In the genomic region with DNA sequence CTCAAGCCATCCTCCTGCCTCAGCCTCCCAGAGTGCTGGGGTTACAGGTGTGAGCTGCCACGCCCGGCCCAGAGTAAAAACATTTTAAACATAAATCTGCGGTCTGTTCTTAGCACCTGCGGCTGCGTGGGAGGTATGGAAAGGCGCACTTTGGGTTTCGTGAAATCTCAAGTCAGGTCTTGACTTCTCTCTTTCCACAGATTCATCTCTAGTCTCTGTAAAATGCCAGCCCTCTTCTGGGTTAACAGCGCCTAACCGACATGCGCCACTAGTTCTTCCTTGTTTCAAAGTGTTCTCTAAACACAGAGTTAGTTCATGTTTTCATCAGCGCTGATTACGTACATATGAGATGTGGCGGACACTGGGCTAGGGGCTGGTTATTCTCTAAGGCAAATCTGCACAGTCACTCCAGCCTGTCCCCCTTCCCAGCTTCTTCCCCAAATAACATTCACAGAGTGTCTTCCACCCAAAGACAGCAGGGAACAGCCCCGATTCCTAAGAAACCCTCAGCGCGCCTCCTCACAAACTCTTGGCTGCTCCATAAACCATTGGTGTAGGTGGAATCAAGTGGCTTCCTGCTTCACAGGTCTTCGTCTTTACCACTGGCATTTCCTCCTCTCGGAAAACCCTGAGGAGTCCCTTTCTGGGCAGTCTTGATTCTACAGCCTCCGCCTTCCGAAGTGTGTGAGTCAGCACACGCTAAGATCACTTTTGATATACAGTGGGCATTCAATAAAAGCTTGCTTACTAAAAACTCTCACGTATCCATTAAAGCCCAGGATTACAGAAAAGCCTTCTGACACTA, we compare ENCODE assay signal across 8 cellular contexts. TPM values are rescaled to one million over a fixed set of nuclear protein-coding genes. Genes with fewer than 3 reads are reported as not detected.
A peak's percentile ranks its signal among the peaks of the same experiment; 100 is the strongest.
DNase-seq lines count a peak whose midpoint lies in the region; ATAC-seq and TF ChIP-seq lines count a peak whose summit lies in the region.

No MANE protein-coding gene starts in this region.

- peaks cover 3% of the 10 kb centered on the region for H3K27me3 Mint-ChIP-seq in osteocyte (ENCODE audit: unreplicated experiment)

- peak; percentile 46 for DNase-seq in GM06990 (ENCODE audit: extremely low read depth, insufficient read length)
- peak; percentile 62 for DNase-seq in NOMO-1 treated with dmso at 0.1 percent for 144 hours (lab: John Stamatoyannopoulos, UW; ENCODE audit: unreplicated experiment)
- DNase-seq in activated T-cell treated with anti-CD3 and anti-CD28 coated beads, Interleukin-2, amount 50 U/mL, for 1 hour, result peak; percentile 50
- peak; percentile 88 for DNase-seq in fibroblast of pulmonary artery (ENCODE audit: low read depth)
- no peak for DNase-seq in osteocyte (ENCODE audit: extremely low spot score, unreplicated experiment)
- peak; percentile 50 for DNase-seq in ureter (ENCODE audit: low spot score)
- no peak for DNase-seq in NCI-H446 treated with DMSO at 0.1 percent for 48 hours (lab: John Stamatoyannopoulos, UW)

- peak overlapping the region; percentile 85 for H3K4me3 Mint-ChIP-seq in osteocyte (ENCODE audit: unreplicated experiment)

- no peaks in the 10 kb centered on the region for H3K27me3 ChIP-seq in GM06990 (replicated peaks; ENCODE audit: control insufficient read depth, insufficient read depth, low read length)

- H3K36me3 ChIP-seq in GM06990 (ENCODE audit: control insufficient read depth, insufficient read depth, low read length), result peaks cover under 1% of the 10 kb centered on the region

- peaks cover 19% of the 10 kb centered on the region for H3K4me1 Mint-ChIP-seq in osteocyte (ENCODE audit: unreplicated experiment)

- H3K9me3 Mint-ChIP-seq in osteocyte (ENCODE audit: unreplicated experiment), result no peaks in the 10 kb centered on the region

- H3K27ac Mint-ChIP-seq in osteocyte (ENCODE audit: unreplicated experiment), result peak overlapping the region; percentile 97

- peak overlapping the region; percentile 98 for H3K4me3 ChIP-seq in GM06990 (replicated peaks; ENCODE audit: low read depth, low read length)
- H3K4me3 ChIP-seq in fibroblast of pulmonary artery (replicated peaks; ENCODE audit: low read depth, low read length), result peak overlapping the region; percentile 90

- peaks cover 6% of the 10 kb centered on the region for H3K36me3 Mint-ChIP-seq in osteocyte (ENCODE audit: unreplicated experiment)

- ATAC-seq in HG02763 (IDR thresholded peaks at IDR 0.05; ENCODE audit: unreplicated experiment), result peak; percentile 63

- TF ChIP-seq CTCF in GM06990 (IDR thresholded peaks at IDR 0.05; ENCODE audit: insufficient read depth, low read length, poor library complexity, severe bottlenecking) (no peak), fibroblast of pulmonary artery (IDR thresholded peaks at IDR 0.05; ENCODE audit: low read length, missing control alignments) (no peak), osteocyte (IDR thresholded peaks at IDR 0.05) (no peak)

RNA-seq across cellular contexts. Expression of a gene that starts 1.4 kb away (rescaled TPM):
- total RNA-seq in osteocyte (31.5 and 35.5 TPM in 2 replicates), ureter (85.6 TPM)

Comparison
In these comparisons a context has a peak if more than half of its experiments do, and no peak if none do; other contexts are left out.
1. DNase-seq: peak in GM06990 (single experiment), NOMO-1 treated with dmso at 0.1 percent for 144 hours (single experiment), activated T-cell treated with anti-CD3 and anti-CD28 coated beads, Interleukin-2, amount 50 U/mL, for 1 hour (single experiment), fibroblast of pulmonary artery (single experiment) and ureter (single experiment); none in osteocyte (single experiment) and NCI-H446 treated with DMSO at 0.1 percent for 48 hours (single experiment).